Comparison of ENCODE assay signal across 8 cellular contexts in genomic region chr1:99970713-99971255, GRCh38. TPM values are rescaled to one million over a fixed set of nuclear protein-coding genes. Genes with fewer than 3 reads are reported as not detected.
A peak's percentile ranks its signal among the peaks of the same experiment; 100 is the strongest.
DNase-seq lines count a peak whose midpoint lies in the region; ATAC-seq and TF ChIP-seq lines count a peak whose summit lies in the region.

No MANE protein-coding gene starts in this region.

- TSS peak; percentile 43 for BruUV-seq in mammary epithelial cell (replicated peaks; lab: Mats Ljungman, UMichigan)

- peak overlapping the region; percentile 98 for H2AFZ ChIP-seq in mammary epithelial cell (ENCODE audit: low read depth, low read length)

- POLR2A ChIA-PET in AG04449 (lab: Yijun Ruan, JAX) = interaction anchor here (1.2 kb wide), 1 partner anchor 279 kb away, joined by 4 read pairs; the partner anchor contains the start of gene DBT
- POLR2A ChIA-PET in GM10248 (lab: Yijun Ruan, JAX) = interaction anchor here (0.9 kb wide), 1 partner anchor 162 kb away, joined by 3 read pairs; the partner anchor contains the start of genes SASS6 and TRMT13

- H3K4me1 Mint-ChIP-seq in mesothelial cell of epicardium = peaks cover 38% of the 10 kb centered on the region

- no peaks in the 10 kb centered on the region for H3K9me3 Mint-ChIP-seq in mesothelial cell of epicardium

- dilution Hi-C loops in mammary epithelial cell (cut with HindIII; ENCODE audit: low sequenced_read_pairs) = no loop called here

- H3K79me2 ChIP-seq in mammary epithelial cell (ENCODE audit: insufficient read depth, low read length) = peaks cover 48% of the 10 kb centered on the region

- H3K4me1 ChIP-seq in HUES64 (ENCODE audit: insufficient read depth, low read length) (peaks cover 5% of the 10 kb centered on the region; the same call in 1 of the 2 replicates), mammary epithelial cell (ENCODE audit: insufficient read depth, low read length) (peaks cover 13% of the 10 kb centered on the region)

- H3K9me3 ChIP-seq in HUES64 (ENCODE audit: insufficient read depth, low read depth, low read length) (no peaks in the 10 kb centered on the region), mammary epithelial cell (replicated peaks; ENCODE audit: insufficient read depth, low read length) (no peaks in the 10 kb centered on the region)

- H3K4me3 ChIP-seq in AG04449 (ENCODE audit: low read depth, low read length) (peak overlapping the region; percentile 88), HUES64 (ENCODE audit: low read length) (peak overlapping the region; percentile 88), mammary epithelial cell (replicated peaks in 1 of 3; ENCODE audit: insufficient read depth in 1 of 3, low read depth in 2 of 3, low read length in 3 of 3) (peak overlapping the region; percentile 50 to 90 (median 69))

- H3K27me3 Mint-ChIP-seq in mesothelial cell of epicardium (ENCODE audit: low read depth) = no peaks in the 10 kb centered on the region

- H3K9ac ChIP-seq in HUES64 (ENCODE audit: low read depth, low read length) = peak overlapping the region; percentile 77
- peak overlapping the region; percentile 78 for H3K9ac ChIP-seq in mammary epithelial cell (ENCODE audit: insufficient read depth, low read length)

- peak overlapping the region; percentile 94 for H3K4me2 ChIP-seq in mammary epithelial cell (ENCODE audit: insufficient read depth, low read depth, low read length)

- H3K27ac ChIP-seq in HUES64 (ENCODE audit: low read depth, low read length) = no peak overlapping the region
- peak overlapping the region; percentile 84 for H3K27ac ChIP-seq in mammary epithelial cell (ENCODE audit: insufficient read depth, low read depth, low read length)

- in situ Hi-C loops in mammary epithelial cell (cut with MboI; ENCODE audit: low sequenced_read_pairs in 2 of 2) = no loop called here

- CTCF ChIA-PET in AG04449 (lab: Yijun Ruan, JAX) = no interaction called here
- CTCF ChIA-PET in mammary epithelial cell (lab: Charles Lee; ENCODE audit: low non-redundant PET) = no interaction called here
- CTCF ChIA-PET in GM10248 (lab: Yijun Ruan, JAX) = interaction anchor here (0.9 to 1.6 kb wide), 5 partner anchors 10 to 117 kb away, joined by 3 to 4 read pairs (median 3); no protein-coding TSS in a partner anchor

- H3K27me3 ChIP-seq in HUES64 (ENCODE audit: insufficient read depth, low read length) (no peaks in the 10 kb centered on the region), mammary epithelial cell (ENCODE audit: insufficient read depth, low read length) (no peaks in the 10 kb centered on the region)

- DNase-seq in AG04449 (ENCODE audit: low read depth, low spot score) (no peak), mammary epithelial cell (peak; percentile 14), mesothelial cell of epicardium (ENCODE audit: low spot score in 2 of 2, unreplicated experiment in 2 of 2) (no peak), GM10248 (ENCODE audit: extremely low spot score) (no peak)
- no peak for DNase-seq in stimulated activated CD4-positive, alpha-beta T cell treated with anti-CD3 and anti-CD28 coated beads, Interleukin-4, amount 100 ng/mL, for 24 hours
- no peak for DNase-seq in activated CD8-positive, alpha-beta memory T cell treated with anti-CD3 and anti-CD28 coated beads, Interleukin-2, amount 50 U/mL, for 4 hours

- H4K20me1 ChIP-seq in mammary epithelial cell (ENCODE audit: insufficient read depth, low read length) = no peaks in the 10 kb centered on the region

- TF ChIP-seq CTCF in AG04449 (IDR thresholded peaks at IDR 0.05; ENCODE audit: insufficient read depth, low read length, missing control alignments) (no peak), mammary epithelial cell (conservative IDR thresholded peaks at IDR 0.05 in 1 of 2, IDR thresholded peaks at IDR 0.05 in 1 of 2; ENCODE audit: extremely low read depth in 1 of 2, insufficient read depth in 1 of 2, low read depth in 1 of 2, low read length in 2 of 2) (no peak), mesothelial cell of epicardium (IDR thresholded peaks at IDR 0.05; ENCODE audit: unreplicated experiment) (no peak), GM10248 (IDR thresholded peaks at IDR 0.05; ENCODE audit: control extremely low read depth, extremely low read depth, low read depth, missing control alignments) (no peak)

- H3K36me3 Mint-ChIP-seq in mesothelial cell of epicardium = peaks cover 4% of the 10 kb centered on the region

- peaks cover 19% of the 10 kb centered on the region for H3K36me3 ChIP-seq in HUES64 (ENCODE audit: insufficient read depth, low read length)
- H3K36me3 ChIP-seq in mammary epithelial cell (ENCODE audit: insufficient read depth, low read length) = peaks cover 2% of the 10 kb centered on the region

- no peak for ATAC-seq in GM19035 (IDR thresholded peaks at IDR 0.05; ENCODE audit: unreplicated experiment)

- H3K27ac Mint-ChIP-seq in mesothelial cell of epicardium = peak overlapping the region; percentile 99

- 77% methylated on average over 5 of the region's 7 CpGs for WGBS in HUES64
- 36% methylated on average over 7 of the region's 7 CpGs for WGBS in mammary epithelial cell (ENCODE audit: low coverage, missing lambda C conversion rate)

- H3K4me3 Mint-ChIP-seq in mesothelial cell of epicardium = peak overlapping the region; percentile 100

- intact Hi-C loops in mammary epithelial cell (cut with micrococcal nuclease) = loop anchor here (2.0 to 5.0 kb wide), 4 partner anchors 68 to 163 kb away; partner anchors contain the start of genes AGL, SASS6 and TRMT13

RNA-seq across cellular contexts. Expression of gene SLC35A3, which starts 1.0 kb away (rescaled TPM):
- polyA plus RNA-seq in HUES64 (2013, experiment 1 of 2) = 9.5 TPM
- polyA plus RNA-seq in HUES64 (2013, experiment 2 of 2) = 11.5 TPM
- total RNA-seq in mammary epithelial cell (10 to 100 TPM; 29.5 to 46.2 TPM), mesothelial cell of epicardium (20.6 to 24.2 TPM (median 22.2 TPM) in 3 replicates)
- polyA plus RNA-seq in mammary epithelial cell = 6.3 TPM
- 8.8 TPM for polyA minus RNA-seq in mammary epithelial cell
